Comparison of ENCODE assay signal across 8 cellular contexts in genomic region chr5:173328896-173329369, GRCh38. TPM values are rescaled to one million over a fixed set of nuclear protein-coding genes. Genes with fewer than 3 reads are reported as not detected.
DNase-seq lines count a peak whose midpoint lies in the region; ATAC-seq and TF ChIP-seq lines count a peak whose summit lies in the region.

No MANE protein-coding gene starts in this region.

- no peak overlapping the region for H3K27ac ChIP-seq in CD4-positive, alpha-beta memory T cell (ENCODE audit: low read depth, low read length)
- no peak overlapping the region for H3K27ac ChIP-seq in HL-60 (replicated peaks)

- H3K27me3 Mint-ChIP-seq in CD4-positive, alpha-beta memory T cell = peaks cover 46 to 58% of the 10 kb centered on the region in 2 donors
- peaks cover 40% of the 10 kb centered on the region for H3K27me3 Mint-ChIP-seq in activated CD4-positive, alpha-beta memory T cell treated with anti-CD3 and anti-CD28 coated beads, Interleukin-2, amount 10 ng/mL, durations not matched to agents 7 days and 5 days

- CTCF ChIA-PET in CD4-positive, alpha-beta memory T cell (lab: Charles Lee; ENCODE audit: partially characterized antibody) = no interaction called here
- CTCF ChIA-PET in activated CD4-positive, alpha-beta memory T cell treated with anti-CD3 and anti-CD28 coated beads, Interleukin-2, amount 10 ng/mL, durations not matched to agents 7 days and 5 days (lab: Charles Lee) = interaction anchor here (1.2 to 8.8 kb wide), 2 partner anchors 35 to 42 kb away, joined by 3 to 136 read pairs; no protein-coding TSS in a partner anchor

- ATAC-seq in activated CD4-positive, CD25-positive, alpha-beta regulatory T cell treated with anti-CD3 and anti-CD28 coated beads, Interleukin-2, amount 50 U/mL, for 24 hours = no peak
- no peak for ATAC-seq in GM19324 (IDR thresholded peaks at IDR 0.05; ENCODE audit: low FRiP score, unreplicated experiment)

- no peaks in the 10 kb centered on the region for H3K9me3 ChIP-seq in CD4-positive, alpha-beta memory T cell (ENCODE audit: control insufficient read depth in 1 of 2, low read length in 2 of 2)

- peaks cover 23% of the 10 kb centered on the region for H3K27me3 ChIP-seq in CD4-positive, alpha-beta memory T cell (ENCODE audit: insufficient read depth, low read length)
- H3K27me3 ChIP-seq in HL-60 (ENCODE audit: insufficient read depth, poor library complexity, severe bottlenecking) = peaks cover 50% of the 10 kb centered on the region

- TF ChIP-seq CTCF in HL-60 (IDR thresholded peaks at IDR 0.05; ENCODE audit: insufficient read depth, low read length) = no peak

- no peak for DNase-seq in CD4-positive, alpha-beta memory T cell
- DNase-seq in HL-60 (ENCODE audit: low read depth in 1 of 2, low spot score in 1 of 2) = peak in 1 of 2 experiments; percentile 15
- peak; percentile 37 for DNase-seq in activated CD4-positive, alpha-beta memory T cell treated with anti-CD3 and anti-CD28 coated beads, Interleukin-2, amount 10 ng/mL, durations not matched to agents 7 days and 5 days
- peak; percentile 11 for DNase-seq in foreskin melanocyte
- peak; percentile 59 for DNase-seq in stimulated activated CD8-positive, alpha-beta memory T cell treated with anti-CD3 and anti-CD28 coated beads, Interleukin-4, amount 100 ng/mL, for 48 hours
- no peak for DNase-seq in NCI-H1694 treated with DMSO at 0.1 percent for 48 hours (lab: John Stamatoyannopoulos, UW)

- H3K4me3 Mint-ChIP-seq in CD4-positive, alpha-beta memory T cell = peak overlapping the region in 6 of 8 donors; percentile 6 to 74 (median 34)
- H3K4me3 Mint-ChIP-seq in activated CD4-positive, alpha-beta memory T cell treated with anti-CD3 and anti-CD28 coated beads, Interleukin-2, amount 10 ng/mL, durations not matched to agents 7 days and 5 days = peak overlapping the region; percentile 93

- H3K36me3 ChIP-seq in CD4-positive, alpha-beta memory T cell (ENCODE audit: insufficient read depth, low read length) = no peaks in the 10 kb centered on the region

- no peak overlapping the region for H3K4me3 ChIP-seq in CD4-positive, alpha-beta memory T cell (ENCODE audit: low read length in 2 of 2)
- H3K4me3 ChIP-seq in HL-60 (replicated peaks; ENCODE audit: insufficient read depth, low read length) = peak overlapping the region; percentile 29

- H3K9me3 Mint-ChIP-seq in CD4-positive, alpha-beta memory T cell = peaks cover 0 to 3% (median 0%) of the 10 kb centered on the region in 8 donors
- no peaks in the 10 kb centered on the region for H3K9me3 Mint-ChIP-seq in activated CD4-positive, alpha-beta memory T cell treated with anti-CD3 and anti-CD28 coated beads, Interleukin-2, amount 10 ng/mL, durations not matched to agents 7 days and 5 days

- intact Hi-C loops in CD4-positive, alpha-beta memory T cell (cut with micrococcal nuclease) = no loop called here

- no peaks in the 10 kb centered on the region for H3K36me3 Mint-ChIP-seq in CD4-positive, alpha-beta memory T cell
- peaks cover 37% of the 10 kb centered on the region for H3K36me3 Mint-ChIP-seq in activated CD4-positive, alpha-beta memory T cell treated with anti-CD3 and anti-CD28 coated beads, Interleukin-2, amount 10 ng/mL, durations not matched to agents 7 days and 5 days (ENCODE audit: low read depth)

- H3K4me1 Mint-ChIP-seq in CD4-positive, alpha-beta memory T cell = peaks cover 7 to 26% (median 18%) of the 10 kb centered on the region in 4 donors
- H3K4me1 Mint-ChIP-seq in activated CD4-positive, alpha-beta memory T cell treated with anti-CD3 and anti-CD28 coated beads, Interleukin-2, amount 10 ng/mL, durations not matched to agents 7 days and 5 days = peaks cover 57% of the 10 kb centered on the region

- POLR2A ChIA-PET in CD4-positive, alpha-beta memory T cell (lab: Charles Lee; ENCODE audit: partially characterized antibody) = no interaction called here
- POLR2A ChIA-PET in activated CD4-positive, alpha-beta memory T cell treated with anti-CD3 and anti-CD28 coated beads, Interleukin-2, amount 10 ng/mL, durations not matched to agents 7 days and 5 days (lab: Charles Lee) = interaction anchor here (1.2 to 1.6 kb wide), 2 partner anchors 17 to 35 kb away, joined by 3 to 4 read pairs; no protein-coding TSS in a partner anchor

- H3K4me1 ChIP-seq in CD4-positive, alpha-beta memory T cell (ENCODE audit: insufficient read depth, low read length) = peaks cover 4% of the 10 kb centered on the region

- no peak overlapping the region for H3K27ac Mint-ChIP-seq in CD4-positive, alpha-beta memory T cell
- peak overlapping the region; percentile 83 for H3K27ac Mint-ChIP-seq in activated CD4-positive, alpha-beta memory T cell treated with anti-CD3 and anti-CD28 coated beads, Interleukin-2, amount 10 ng/mL, durations not matched to agents 7 days and 5 days

RNA-seq across cellular contexts. Expression of gene STC2, which starts 0.7 kb away (rescaled TPM):
- total RNA-seq in CD4-positive, alpha-beta memory T cell = not detected
- not detected for polyA plus RNA-seq in CD4-positive, alpha-beta memory T cell
- 10 to 100 TPM; 21.3 to 23.8 TPM for total RNA-seq in activated CD4-positive, alpha-beta memory T cell treated with anti-CD3 and anti-CD28 coated beads, Interleukin-2, amount 10 ng/mL, durations not matched to agents 7 days and 5 days

Comparison
In these comparisons a context has a peak if more than half of its experiments do, and no peak if none do; other contexts are left out.
1. DNase-seq: peak in activated CD4-positive, alpha-beta memory T cell treated with anti-CD3 and anti-CD28 coated beads, Interleukin-2, amount 10 ng/mL, durations not matched to agents 7 days and 5 days (single experiment), foreskin melanocyte (single experiment) and stimulated activated CD8-positive, alpha-beta memory T cell treated with anti-CD3 and anti-CD28 coated beads, Interleukin-4, amount 100 ng/mL, for 48 hours (single experiment); none in CD4-positive, alpha-beta memory T cell (0 of 5) and NCI-H1694 treated with DMSO at 0.1 percent for 48 hours (single experiment).
2. RNA of gene STC2, which starts 0.7 kb away (total RNA-seq): 21.3 to 23.8 TPM in activated CD4-positive, alpha-beta memory T cell treated with anti-CD3 and anti-CD28 coated beads, Interleukin-2, amount 10 ng/mL, durations not matched to agents 7 days and 5 days; not detected in CD4-positive, alpha-beta memory T cell; every median in the first group is over 10 times any median in the second.